In genomic region chr17:44315760-44316731, GRCh38 we compare ENCODE assay signal across 12 cellular contexts. TPM values are rescaled to one million over a fixed set of nuclear protein-coding genes. Genes with fewer than 3 reads are reported as not detected.
DNase-seq lines count a peak whose midpoint lies in the region; ATAC-seq and TF ChIP-seq lines count a peak whose summit lies in the region.
"Had no signal": no experiment of that assay in that cellular context is flagged by ENCODE, and none has a peak within 500 bp of the region (broad histone marks: within the 10 kb centered on the region; RNA-seq: fewer than 3 reads in every experiment).

No MANE protein-coding gene starts in this region.

- H3K4me1 ChIP-seq in hepatocyte (ENCODE audit: insufficient read depth) = peaks cover 3% of the 10 kb centered on the region

- no peak for DNase-seq in activated T-cell treated with anti-CD3 and anti-CD28 coated beads, Interleukin-2, amount 50 U/mL, for 72 hours
- DNase-seq in activated T-cell treated with anti-CD3 and anti-CD28 coated beads, Interleukin-2, amount 50 U/mL, for 48 hours = no peak
- no peak for DNase-seq in T-cell
- DNase-seq in hepatocyte (ENCODE audit: low spot score) = no peak
- DNase-seq in stimulated activated naive B cell treated with anti-CD40 and anti-IgM and Interleukin-4, amounts not matched to agents 10 μg/mL and 1 μg/mL and 100 μg/mL, for 72 hours = no peak
- DNase-seq: KBM-7 had no signal

- no peak overlapping the region for H3K4me3 ChIP-seq in hepatocyte

- H4K20me1 ChIP-seq in hepatocyte (ENCODE audit: insufficient read depth, poor library complexity, severe bottlenecking) = no peaks in the 10 kb centered on the region

- no peak overlapping the region for H2AFZ ChIP-seq in hepatocyte

- H3K27me3 Mint-ChIP-seq in activated T-cell treated with anti-CD3 and anti-CD28 coated beads, Interleukin-2, amount 50 U/mL, for 72 hours (ENCODE audit: low read depth) = peaks cover 36% of the 10 kb centered on the region
- peaks cover 22 to 47% of the 10 kb centered on the region in 2 donors for H3K27me3 Mint-ChIP-seq in T-cell
- H3K27me3 Mint-ChIP-seq in stimulated activated naive B cell treated with anti-CD40 and anti-IgM and Interleukin-4, amounts not matched to agents 10 μg/mL and 1 μg/mL and 100 μg/mL, for 72 hours = peaks cover 54 to 64% of the 10 kb centered on the region in 2 donors

- no peak overlapping the region for H3K27ac ChIP-seq in hepatocyte
- H3K27ac ChIP-seq: left lung had no signal

- no peaks in the 10 kb centered on the region for H3K36me3 ChIP-seq in hepatocyte (replicated peaks; ENCODE audit: insufficient read depth, low read depth)

- no peak for TF ChIP-seq CTCF in hepatocyte (IDR thresholded peaks at IDR 0.05; ENCODE audit: poor library complexity)

- H3K4me1 Mint-ChIP-seq in activated T-cell treated with anti-CD3 and anti-CD28 coated beads, Interleukin-2, amount 50 U/mL, for 72 hours (ENCODE audit: low read depth) = peaks cover 16% of the 10 kb centered on the region
- peaks cover 10 to 21% (median 14%) of the 10 kb centered on the region in 3 donors for H3K4me1 Mint-ChIP-seq in T-cell
- H3K4me1 Mint-ChIP-seq in stimulated activated naive B cell treated with anti-CD40 and anti-IgM and Interleukin-4, amounts not matched to agents 10 μg/mL and 1 μg/mL and 100 μg/mL, for 72 hours = peaks cover 13 to 16% of the 10 kb centered on the region in 2 donors

- H3K9me3 Mint-ChIP-seq in activated T-cell treated with anti-CD3 and anti-CD28 coated beads, Interleukin-2, amount 50 U/mL, for 72 hours = no peaks in the 10 kb centered on the region
- no peaks in the 10 kb centered on the region for H3K9me3 Mint-ChIP-seq in T-cell
- H3K9me3 Mint-ChIP-seq in stimulated activated naive B cell treated with anti-CD40 and anti-IgM and Interleukin-4, amounts not matched to agents 10 μg/mL and 1 μg/mL and 100 μg/mL, for 72 hours = peaks cover 3% of the 10 kb centered on the region in 2 donors

- POLR2A ChIA-PET in T-cell (lab: Charles Lee) = no interaction called here

- 6% methylated on average over 37 of the region's 38 CpGs for WGBS in hepatocyte (ENCODE audit: low lambda C conversion rate, missing lambda C conversion rate)

- no peak overlapping the region for H3K27ac Mint-ChIP-seq in activated T-cell treated with anti-CD3 and anti-CD28 coated beads, Interleukin-2, amount 50 U/mL, for 72 hours
- H3K27ac Mint-ChIP-seq in T-cell = peak overlapping the region in 1 of 2 donors; percentile 31
- H3K27ac Mint-ChIP-seq in stimulated activated naive B cell treated with anti-CD40 and anti-IgM and Interleukin-4, amounts not matched to agents 10 μg/mL and 1 μg/mL and 100 μg/mL, for 72 hours = peak overlapping the region; percentile 52

- no peaks in the 10 kb centered on the region for H3K9me3 ChIP-seq in hepatocyte (ENCODE audit: low read depth)
- H3K9me3 ChIP-seq: left lung had no signal

- ATAC-seq in activated T-cell treated with anti-CD3 and anti-CD28 coated beads, Interleukin-2, amount 50 U/mL, for 72 hours (replicated peaks in 1 of 2) = no peak
- ATAC-seq in T-cell (replicated peaks in 1 of 4) (peak in 1 of 4 experiments; percentile 28), HG02642 (IDR thresholded peaks at IDR 0.05; ENCODE audit: poor library complexity, unreplicated experiment) (no peak), HG02588 (IDR thresholded peaks at IDR 0.05; ENCODE audit: unreplicated experiment) (no peak), GM21825 (IDR thresholded peaks at IDR 0.05; ENCODE audit: unreplicated experiment) (no peak)
- ATAC-seq in stimulated activated naive B cell treated with anti-CD40 and anti-IgM and Interleukin-4, amounts not matched to agents 10 μg/mL and 1 μg/mL and 100 μg/mL, for 72 hours (replicated peaks) = peak in 1 of 2 donors; percentile 8

- H3K27me3 ChIP-seq in hepatocyte = peaks cover 44% of the 10 kb centered on the region

- H3K4me2 ChIP-seq in hepatocyte = peak overlapping the region; percentile 87

- peaks cover 2 to 4% of the 10 kb centered on the region in 2 donors for H3K36me3 Mint-ChIP-seq in activated T-cell treated with anti-CD3 and anti-CD28 coated beads, Interleukin-2, amount 50 U/mL, for 72 hours (ENCODE audit: insufficient read depth in 2 of 2)
- H3K36me3 Mint-ChIP-seq in T-cell = peaks cover 5% of the 10 kb centered on the region
- peaks cover 26 to 27% of the 10 kb centered on the region in 2 donors for H3K36me3 Mint-ChIP-seq in stimulated activated naive B cell treated with anti-CD40 and anti-IgM and Interleukin-4, amounts not matched to agents 10 μg/mL and 1 μg/mL and 100 μg/mL, for 72 hours

- H3K79me2 ChIP-seq in hepatocyte = no peaks in the 10 kb centered on the region

- CTCF ChIA-PET in T-cell (lab: Charles Lee) = interaction anchor here (0.6 to 0.7 kb wide), 3 partner anchors 48 to 330 kb away, joined by 3 to 5 read pairs (median 4); no protein-coding TSS in a partner anchor

- H3K9me2 ChIP-seq in hepatocyte (replicated peaks; ENCODE audit: insufficient read depth) = no peaks in the 10 kb centered on the region

- H3K4me3 Mint-ChIP-seq in activated T-cell treated with anti-CD3 and anti-CD28 coated beads, Interleukin-2, amount 50 U/mL, for 72 hours = peak overlapping the region; percentile 65 to 88
- H3K4me3 Mint-ChIP-seq in T-cell = peak overlapping the region; percentile 57 to 75 (median 62)
- peak overlapping the region; percentile 72 to 79 for H3K4me3 Mint-ChIP-seq in stimulated activated naive B cell treated with anti-CD40 and anti-IgM and Interleukin-4, amounts not matched to agents 10 μg/mL and 1 μg/mL and 100 μg/mL, for 72 hours

RNA-seq across cellular contexts. Expression of gene RUNDC3A, which starts 7.6 kb away (rescaled TPM):
- 1 to 10 TPM in 1 of 2 donors, under 1 TPM in 1; 0.35 to 1.4 TPM for total RNA-seq in activated T-cell treated with anti-CD3 and anti-CD28 coated beads, Interleukin-2, amount 50 U/mL, for 72 hours
- total RNA-seq in T-cell (under 1 TPM in 3 of 5 donors, not detected in 2; 0.38 to 0.65 (median 0.41) TPM), hepatocyte (2.0 and 2.1 TPM in 2 replicates)
- 0.40 and 2.3 TPM in 2 replicates for polyA plus RNA-seq in hepatocyte

RNA-seq across cellular contexts. Expression of gene SLC25A39, which starts 8.6 kb away (rescaled TPM):
- 10 to 100 TPM; 83.6 to 97.2 TPM for total RNA-seq in activated T-cell treated with anti-CD3 and anti-CD28 coated beads, Interleukin-2, amount 50 U/mL, for 72 hours
- total RNA-seq in T-cell (100 to 1,000 TPM in 3 of 5 donors, 10 to 100 TPM in 2; 78.6 to 108 (median 104) TPM), hepatocyte (92.7 and 108 TPM in 2 replicates)
- polyA plus RNA-seq in hepatocyte = 179 and 191 TPM in 2 replicates

RNA-seq across cellular contexts. Expression of gene GRN, which starts 29.1 kb away (rescaled TPM):
- 10 to 100 TPM; 57.8 to 58.7 TPM for total RNA-seq in activated T-cell treated with anti-CD3 and anti-CD28 coated beads, Interleukin-2, amount 50 U/mL, for 72 hours
- total RNA-seq in T-cell (10 to 100 TPM; 21.0 to 48.3 (median 40.1) TPM), hepatocyte (210 and 299 TPM in 2 replicates)
- 785 and 828 TPM in 2 replicates for polyA plus RNA-seq in hepatocyte

RNA-seq across cellular contexts. Expression of gene FAM171A2, which starts 47.6 kb away (rescaled TPM):
- total RNA-seq in activated T-cell treated with anti-CD3 and anti-CD28 coated beads, Interleukin-2, amount 50 U/mL, for 72 hours = under 1 TPM; 0.14 to 0.41 TPM
- total RNA-seq in T-cell = 1 to 10 TPM in 2 of 5 donors, under 1 TPM in 3; 0.18 to 1.5 (median 0.89) TPM
- total RNA-seq in hepatocyte = 12.8 and 13.9 TPM in 2 replicates
- polyA plus RNA-seq in hepatocyte = 19.4 and 22.8 TPM in 2 replicates

RNA-seq across cellular contexts. Expression of gene SLC4A1, which starts 48.1 kb away (rescaled TPM):
- not detected for total RNA-seq in activated T-cell treated with anti-CD3 and anti-CD28 coated beads, Interleukin-2, amount 50 U/mL, for 72 hours
- total RNA-seq in T-cell (not detected), hepatocyte (not detected in 2 replicates)
- not detected in 2 replicates for polyA plus RNA-seq in hepatocyte
- total RNA-seq: RPMI7951 had no signal
- polyA plus RNA-seq: urinary bladder had no signal
